ENCODE assay signal across 9 cellular contexts in the genomic region with DNA sequence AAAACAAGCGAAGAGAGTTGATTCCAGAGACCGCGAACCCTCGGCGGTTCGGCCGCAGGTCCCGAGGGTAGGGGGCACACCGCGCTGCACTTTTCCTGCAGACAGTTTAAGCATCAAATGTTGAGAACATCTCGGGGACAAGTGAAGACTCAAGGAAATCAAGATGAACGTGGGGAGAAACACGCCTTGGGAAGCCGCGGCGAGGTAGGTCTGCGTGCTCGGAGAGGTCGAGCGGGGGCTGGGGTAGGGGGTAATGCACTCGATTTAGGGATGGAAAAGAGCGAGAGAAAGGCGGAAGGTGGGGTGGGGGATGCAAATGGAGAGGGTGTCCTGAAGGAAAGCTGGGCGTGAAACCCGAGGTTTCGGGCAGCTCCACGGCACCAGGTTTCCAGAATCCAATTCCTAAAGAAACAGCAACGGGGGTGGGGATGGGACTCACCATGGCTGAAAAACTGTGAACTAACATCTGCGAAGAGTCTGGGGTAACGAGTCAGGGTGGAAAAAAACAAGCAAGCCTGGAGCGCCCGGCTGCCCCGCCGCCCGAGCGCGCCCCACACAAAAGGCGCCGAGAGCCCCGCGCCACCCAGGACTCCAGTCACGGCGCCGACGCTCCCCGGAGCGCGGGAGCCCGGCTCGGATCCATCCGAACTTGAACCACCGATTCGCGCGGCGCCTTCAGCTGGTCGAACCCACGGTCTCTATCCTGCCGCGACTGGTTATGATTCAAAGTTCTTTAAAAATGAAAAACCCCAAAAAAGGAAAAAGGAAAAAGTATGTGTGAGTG. TPM values are rescaled to one million over a fixed set of nuclear protein-coding genes. Genes with fewer than 3 reads are reported as not detected.
DNase-seq lines count a peak whose midpoint lies in the region; ATAC-seq and TF ChIP-seq lines count a peak whose summit lies in the region.
"Had no signal": no experiment of that assay in that cellular context is flagged by ENCODE, and none has a peak within 500 bp of the region (broad histone marks: within the 10 kb centered on the region; RNA-seq: fewer than 3 reads in every experiment).

No MANE protein-coding gene starts in this region.

- H3K27me3 ChIP-seq in heart left ventricle, result peaks cover 51 to 99% (median 93%) of the 10 kb centered on the region in 9 donors

- H3K4me1 ChIP-seq in heart left ventricle, result peaks cover 0 to 46% (median 31%) of the 10 kb centered on the region in 12 donors

- peak overlapping the region in 1 of 12 donors; percentile 38 for H3K27ac ChIP-seq in heart left ventricle

- H3K4me3 ChIP-seq in heart left ventricle, result peak overlapping the region; percentile 26 to 86 (median 61)
- peak overlapping the region; percentile 66 for H3K4me3 ChIP-seq in skeletal muscle cell (ENCODE audit: low read depth, low read length)

- TF ChIP-seq CTCF in heart left ventricle (IDR thresholded peaks at IDR 0.05), result no peak

- DNase-seq in NCI-H146 (lab: John Stamatoyannopoulos, UW), result peak; percentile 59
- no peak for DNase-seq in NCI-H146 treated with DMSO at 0.1 percent for 48 hours (lab: John Stamatoyannopoulos, UW; ENCODE audit: unreplicated experiment)
- no peak for DNase-seq in heart left ventricle
- DNase-seq in skeletal muscle cell (ENCODE audit: low read depth), result no peak
- no peak for DNase-seq in G401 (ENCODE audit: low spot score)
- no peak for DNase-seq in GOT3 (lab: John Stamatoyannopoulos, UW)

- no peaks in the 10 kb centered on the region for H3K36me3 ChIP-seq in heart left ventricle

- in situ Hi-C loops in G401 (cut with HindIII; ENCODE audit: low sequenced_read_pairs), result no loop called here

- H3K9me3 ChIP-seq in heart left ventricle, result no peaks in the 10 kb centered on the region

- 2 to 3% (median 3%) methylated on average over 60 of the region's 60 CpGs for WGBS in heart left ventricle, 4 donors

- intact Hi-C loops in heart left ventricle (cut with DNase I), result loop anchor here in 1 of 10 donors (10.0 kb wide), 1 partner anchor 377 kb away; no protein-coding TSS in a partner anchor

- TF ChIP-seq POLR2A in heart left ventricle (IDR thresholded peaks at IDR 0.05), result no peak

- peak; percentile 4 for ATAC-seq in SK-N-SH treated with all-trans-retinoic acid at 6 μM for 48 hours
- peak in 1 of 4 donors; percentile 11 for ATAC-seq in heart left ventricle
- ATAC-seq in GM21786 (IDR thresholded peaks at IDR 0.05; ENCODE audit: unreplicated experiment), result no peak

TF ChIP-seq in SK-N-SH treated with all-trans-retinoic acid at 6 μM for 48 hours, 23 proteins besides CTCF, POLR2A, EP300 and RAD21:
- TF ChIP-seq OSR1 (CRISPR knock-in tag; IDR thresholded peaks at IDR 0.05) (no peak), ESRRG (CRISPR knock-in tag; IDR thresholded peaks at IDR 0.05) (no peak), ARNTL (CRISPR knock-in tag; IDR thresholded peaks at IDR 0.05; ENCODE audit: borderline replicate concordance, low read depth) (no peak), RARB (CRISPR knock-in tag; IDR thresholded peaks at IDR 0.05) (no peak), SNAI2 (CRISPR knock-in tag; IDR thresholded peaks at IDR 0.05) (no peak), CSDC2 (CRISPR knock-in tag; IDR thresholded peaks at IDR 0.05) (no peak), BACH2 (CRISPR knock-in tag; IDR thresholded peaks at IDR 0.05; ENCODE audit: borderline replicate concordance) (no peak)
- TF ChIP-seq, protein P1, sequence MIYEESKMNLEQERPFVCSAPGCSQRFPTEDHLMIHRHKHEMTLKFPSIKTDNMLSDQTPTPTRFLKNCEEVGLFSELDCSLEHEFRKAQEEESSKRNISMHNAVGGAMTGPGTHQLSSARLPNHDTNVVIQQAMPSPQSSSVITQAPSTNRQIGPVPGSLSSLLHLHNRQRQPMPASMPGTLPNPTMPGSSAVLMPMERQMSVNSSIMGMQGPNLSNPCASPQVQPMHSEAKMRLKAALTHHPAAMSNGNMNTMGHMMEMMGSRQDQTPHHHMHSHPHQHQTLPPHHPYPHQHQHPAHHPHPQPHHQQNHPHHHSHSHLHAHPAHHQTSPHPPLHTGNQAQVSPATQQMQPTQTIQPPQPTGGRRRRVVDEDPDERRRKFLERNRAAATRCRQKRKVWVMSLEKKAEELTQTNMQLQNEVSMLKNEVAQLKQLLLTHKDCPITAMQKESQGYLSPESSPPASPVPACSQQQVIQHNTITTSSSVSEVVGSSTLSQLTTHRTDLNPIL (CRISPR knock-in tag; IDR thresholded peaks at IDR 0.05; ENCODE audit: low read depth), result no peak
- TF ChIP-seq, protein P2, sequence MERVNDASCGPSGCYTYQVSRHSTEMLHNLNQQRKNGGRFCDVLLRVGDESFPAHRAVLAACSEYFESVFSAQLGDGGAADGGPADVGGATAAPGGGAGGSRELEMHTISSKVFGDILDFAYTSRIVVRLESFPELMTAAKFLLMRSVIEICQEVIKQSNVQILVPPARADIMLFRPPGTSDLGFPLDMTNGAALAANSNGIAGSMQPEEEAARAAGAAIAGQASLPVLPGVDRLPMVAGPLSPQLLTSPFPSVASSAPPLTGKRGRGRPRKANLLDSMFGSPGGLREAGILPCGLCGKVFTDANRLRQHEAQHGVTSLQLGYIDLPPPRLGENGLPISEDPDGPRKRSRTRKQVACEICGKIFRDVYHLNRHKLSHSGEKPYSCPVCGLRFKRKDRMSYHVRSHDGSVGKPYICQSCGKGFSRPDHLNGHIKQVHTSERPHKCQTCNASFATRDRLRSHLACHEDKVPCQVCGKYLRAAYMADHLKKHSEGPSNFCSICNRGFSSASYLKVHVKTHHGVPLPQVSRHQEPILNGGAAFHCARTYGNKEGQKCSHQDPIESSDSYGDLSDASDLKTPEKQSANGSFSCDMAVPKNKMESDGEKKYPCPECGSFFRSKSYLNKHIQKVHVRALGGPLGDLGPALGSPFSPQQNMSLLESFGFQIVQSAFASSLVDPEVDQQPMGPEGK (CRISPR knock-in tag; IDR thresholded peaks at IDR 0.05; ENCODE audit: borderline replicate concordance), result no peak

RNA-seq across cellular contexts. Expression of a gene that starts 3.6 kb away (rescaled TPM):
- 1 to 10 TPM in 1 of 9 donors, under 1 TPM in 7, not detected in 1; 0.16 to 1.4 (median 0.31) TPM for total RNA-seq in heart left ventricle
- polyA plus RNA-seq in heart left ventricle, result under 1 TPM; 0.11 to 0.30 TPM
- total RNA-seq in G401 (2014; rRNA removed; shearing (Covaris generic)), result 2.3 TPM in 1 of 2 replicates, not detected in the other
- total RNA-seq: activated CD8-positive, alpha-beta memory T cell treated with anti-CD3 and anti-CD28 coated beads for 36 hours had no signal
